ENCODE assay signal across 35 cellular contexts in genomic region chr7:157869793-157870192, GRCh38.
"Had no signal": no experiment of that assay in that cellular context is flagged by ENCODE, and none has a peak within 500 bp of the region (broad histone marks: within the 10 kb centered on the region; RNA-seq: fewer than 3 reads in every experiment).

No MANE protein-coding gene starts in this region.

- H3K9me3 ChIP-seq: MG63 had no signal

- H3K36me3 ChIP-seq: MG63 had no signal

- DNase-seq: Karpas-422, Kasumi-1, MG63, MM.1S, MV-4-11, NCI-H1048, NCI-H1092, NCI-H1092 treated with DMSO at 0.1 percent for 48 hours, NCI-H1105, NCI-H1105 treated with DMSO at 0.1 percent for 48 hours, NCI-H1417, NCI-H1417 treated with DMSO at 0.1 percent for 48 hours, NCI-H1436, NCI-H1436 treated with DMSO at 0.1 percent for 48 hours, NCI-H146, NCI-H1694, NCI-H1694 treated with DMSO at 0.1 percent for 48 hours, NCI-H187, NCI-H187 treated with DMSO at 0.1 percent for 48 hours, NCI-H1930, NCI-H2029, NCI-H2029 treated with DMSO at 0.1 percent for 48 hours, NCI-H2081, NCI-H2081 treated with DMSO at 0.1 percent for 48 hours, NCI-H2107, NCI-H2171, NCI-H2171 treated with DMSO at 0.1 percent for 48 hours, NCI-H2227 treated with DMSO at 0.1 percent for 48 hours, NCI-H226, NCI-H345, NCI-H446, NCI-H446 treated with DMSO at 0.1 percent for 48 hours, NCI-H510A, NCI-H510A treated with DMSO at 0.1 percent for 48 hours had no signal

- H3K27me3 ChIP-seq: MG63 had no signal

- H3K4me2 ChIP-seq: KMS-11 had no signal

- H3K27ac ChIP-seq: KMS-11 had no signal

- H3K4me3 ChIP-seq: MG63 had no signal
